In the genomic region with DNA sequence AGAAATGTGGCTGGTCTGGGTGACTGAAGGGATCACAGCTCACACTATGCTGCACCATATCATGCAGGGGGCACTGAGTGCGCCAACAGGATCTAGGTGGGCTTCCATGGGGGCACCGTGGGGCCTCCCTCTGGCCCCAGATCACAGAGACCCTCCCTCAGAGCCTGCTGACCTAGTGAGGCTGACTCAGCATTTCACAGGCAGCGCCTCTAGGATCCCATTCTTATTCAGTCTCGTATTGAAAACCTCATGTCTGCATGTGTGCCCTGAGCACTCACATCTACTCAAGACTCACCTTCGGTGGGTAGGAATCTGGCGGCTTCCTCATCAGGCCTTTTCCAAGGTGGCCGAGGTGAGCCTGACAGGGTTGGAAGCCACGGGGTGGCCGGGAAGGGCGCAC, we compare ENCODE assay signal across 28 cellular contexts.
DNase-seq lines count a peak whose midpoint lies in the region; ATAC-seq, FAIRE-seq and TF ChIP-seq lines count a peak whose summit lies in the region.
"Had no signal": no experiment of that assay in that cellular context is flagged by ENCODE, and none has a peak within 500 bp of the region (broad histone marks: within the 10 kb centered on the region; RNA-seq: fewer than 3 reads in every experiment).

No MANE protein-coding gene starts in this region.

- H3K27me3 ChIP-seq in IMR-90 (ENCODE audit: control insufficient read depth, insufficient read depth, low read length): no peaks in the 10 kb centered on the region
- H3K27me3 ChIP-seq in PC-9 (ENCODE audit: insufficient read depth, low read depth): no peaks in the 10 kb centered on the region
- H3K27me3 ChIP-seq: MG63 had no signal

- H3K4me3 Mint-ChIP-seq in activated B cell treated with CpG ODN at 0.5 μM for 24 hours (peak overlapping the region; percentile 46), naive B cell (peak overlapping the region in 1 of 8 donors; percentile 44)
- H3K4me3 Mint-ChIP-seq: CD8-positive, alpha-beta memory T cell had no signal

- H3K4me1 ChIP-seq in A549: peaks cover 12% of the 10 kb centered on the region
- H3K4me1 ChIP-seq in IMR-90 (ENCODE audit: control insufficient read depth, insufficient read depth, low read length): 0 out of 2 replicates have a peak, but pooled peaks cover 3% of the 10 kb centered on the region
- no peaks in the 10 kb centered on the region for H3K4me1 ChIP-seq in PC-9 (replicated peaks; ENCODE audit: insufficient read depth)

- POLR2A ChIA-PET in A549 (lab: Yijun Ruan, JAX): no interaction called here
- POLR2A ChIA-PET in IMR-90 (lab: Charles Lee; ENCODE audit: unreplicated experiment): no interaction called here
- POLR2A ChIA-PET in activated B cell treated with CpG ODN at 0.5 μM for 24 hours (lab: Charles Lee): interaction anchor here (0.7 to 1.1 kb wide), 2 partner anchors 21 to 63 kb away, joined by 6 to 10 read pairs; no protein-coding TSS in a partner anchor
- POLR2A ChIA-PET in PC-9 (lab: Charles Lee; ENCODE audit: unreplicated experiment): no interaction called here

- H2AFZ ChIP-seq in IMR-90 (replicated peaks; ENCODE audit: low read length, poor library complexity): no peak overlapping the region
- H2AFZ ChIP-seq in PC-9: no peak overlapping the region

- no peak overlapping the region for H3K9ac ChIP-seq in IMR-90 (ENCODE audit: low read depth, low read length)

- H3K9me2 ChIP-seq in PC-9 (ENCODE audit: insufficient read depth): no peaks in the 10 kb centered on the region

- no peak overlapping the region for H3K18ac ChIP-seq in IMR-90 (ENCODE audit: low read depth, low read length)

- H3K27ac ChIP-seq in A549 (0 out of 6 replicates have a peak overlapping the region, but pooled peaks of 1 of the 2 experiments have one; percentile 19), IMR-90 (ENCODE audit: insufficient read depth, low read length) (no peak overlapping the region), PC-9 (no peak overlapping the region)
- H3K27ac ChIP-seq: C4-2B, HL-60, RWPE1 had no signal

- CTCF ChIA-PET in A549 (lab: Yijun Ruan, JAX) (interaction anchor here (1.5 kb wide), 1 partner anchor 299 kb away, joined by 3 read pairs; no protein-coding TSS in a partner anchor), IMR-90 (lab: Yijun Ruan, JAX) (no interaction called here), activated B cell treated with CpG ODN at 0.5 μM for 24 hours (lab: Charles Lee) (interaction anchor here (0.9 to 1.0 kb wide), 2 partner anchors 53 to 60 kb away, joined by 3 to 4 read pairs; no protein-coding TSS in a partner anchor), PC-9 (lab: Charles Lee) (no interaction called here)

- no peak overlapping the region for H2BK5ac ChIP-seq in IMR-90 (ENCODE audit: low read depth, low read length, poor library complexity, severe bottlenecking)

- TF ChIP-seq POLR2A in A549 (IDR thresholded peaks at IDR 0.05; ENCODE audit: low read length) (no peak), IMR-90 (IDR thresholded peaks at IDR 0.05; ENCODE audit: low read depth, low read length) (no peak)

- H2AK5ac ChIP-seq in IMR-90 (ENCODE audit: low read depth, low read length): no peak overlapping the region

- no peak overlapping the region for H3K23ac ChIP-seq in IMR-90 (ENCODE audit: low read depth, low read length)

- H3K9me3 Mint-ChIP-seq in activated B cell treated with CpG ODN at 0.5 μM for 24 hours (peaks cover 6% of the 10 kb centered on the region), naive B cell (peaks cover 0 to 11% (median 5%) of the 10 kb centered on the region in 7 donors)

- peaks cover 14% of the 10 kb centered on the region for H3K9me3 ChIP-seq in A549
- peaks cover 4% of the 10 kb centered on the region for H3K9me3 ChIP-seq in IMR-90 (ENCODE audit: control insufficient read depth, insufficient read depth, low read length)
- peaks cover 7% of the 10 kb centered on the region; the same call in 1 of the 2 replicates for H3K9me3 ChIP-seq in PC-9 (ENCODE audit: insufficient read depth, low read depth)

- DNase-seq in A549 (ENCODE audit: low read depth in 1 of 2, low spot score in 1 of 2): no peak
- DNase-seq in IMR-90: no peak
- DNase-seq in activated B cell treated with CpG ODN at 0.5 μM for 24 hours: no peak
- DNase-seq in naive B cell: no peak
- no peak for DNase-seq in activated naive CD4-positive, alpha-beta T cell treated with anti-CD3 and anti-CD28 coated beads, Interleukin-2, amount 50 U/mL, for 16 hours
- DNase-seq in PC-9: no peak
- no peak for DNase-seq in nucleus accumbens (lab: John Stamatoyannopoulos, UW)
- DNase-seq: CD8-positive, alpha-beta memory T cell; DMS79 treated with DMSO at 0.1 percent for 48 hours; GF-D8; KG1; MG63; NCI-H1105 treated with DMSO at 0.1 percent for 48 hours; NCI-H146; NCI-H1930; NCI-H2107; NCI-H446; NCI-H524 treated with DMSO at 0.1 percent for 48 hours; NCI-H774; NK-92 treated with Interleukin-12 subunit alpha and Interleukin-12 subunit beta, amount 100 ng/mL, for 24 hours; SHP77 had no signal

- no peak overlapping the region for H4K5ac ChIP-seq in IMR-90 (ENCODE audit: low read depth, low read length)

- no peak overlapping the region for H2AK9ac ChIP-seq in IMR-90 (replicated peaks; ENCODE audit: low read depth, low read length, poor library complexity)

- H3F3A ChIP-seq in PC-9 (ENCODE audit: insufficient read depth, low read depth): no peaks in the 10 kb centered on the region

- TF ChIP-seq EP300 in A549 (IDR thresholded peaks at IDR 0.05): no peak

- TF ChIP-seq RAD21 in A549 (conservative IDR thresholded peaks at IDR 0.05 in 1 of 2, IDR thresholded peaks at IDR 0.05 in 1 of 2) (no peak), IMR-90 (IDR thresholded peaks at IDR 0.05; ENCODE audit: low read length) (no peak)

- H3K27me3 Mint-ChIP-seq in activated B cell treated with CpG ODN at 0.5 μM for 24 hours (no peaks in the 10 kb centered on the region), naive B cell (no peaks in the 10 kb centered on the region)

- H3K27ac Mint-ChIP-seq in activated B cell treated with CpG ODN at 0.5 μM for 24 hours (peak overlapping the region; percentile 100), naive B cell (peak overlapping the region in 5 of 6 donors; percentile 51 to 100 (median 94))

- BruUV-seq in IMR-90 (replicated peaks; lab: Mats Ljungman, UMichigan) (no TSS peak), PC-9 (replicated peaks; lab: Mats Ljungman, UMichigan) (no TSS peak)

- peaks cover 2% of the 10 kb centered on the region for H3K36me3 Mint-ChIP-seq in activated B cell treated with CpG ODN at 0.5 μM for 24 hours (ENCODE audit: low read depth)
- H3K36me3 Mint-ChIP-seq in naive B cell: no peaks in the 10 kb centered on the region

- no peaks in the 10 kb centered on the region for H3K79me1 ChIP-seq in IMR-90 (ENCODE audit: low read depth in 1 of 2, low read length in 2 of 2)

- H3K36me3 ChIP-seq in IMR-90 (ENCODE audit: control insufficient read depth, insufficient read depth, low read length) (no peaks in the 10 kb centered on the region), PC-9 (ENCODE audit: low read depth) (no peaks in the 10 kb centered on the region)

- H4K20me1 ChIP-seq in IMR-90 (ENCODE audit: insufficient read depth, low read length) (no peaks in the 10 kb centered on the region), PC-9 (ENCODE audit: insufficient read depth) (no peaks in the 10 kb centered on the region)

- no peak overlapping the region for H3K4me3 ChIP-seq in A549
- no peak overlapping the region for H3K4me3 ChIP-seq in IMR-90 (ENCODE audit: insufficient read depth, low read depth, low read length)
- no peak overlapping the region for H3K4me3 ChIP-seq in PC-9
- H3K4me3 ChIP-seq: MG63 had no signal

- no peak overlapping the region for H3K56ac ChIP-seq in IMR-90 (ENCODE audit: extremely low read depth, insufficient read depth, low read length)

- H2BK20ac ChIP-seq in IMR-90 (ENCODE audit: low read depth, low read length): no peak overlapping the region

- dilution Hi-C loops in IMR-90 (cut with HindIII; ENCODE audit: low sequenced_read_pairs, unreplicated experiment): no loop called here

- FAIRE-seq in A549 (lab: Jason Lieb, UNC): no peak
- FAIRE-seq: GM12891 had no signal

- H3K14ac ChIP-seq in IMR-90 (replicated peaks; ENCODE audit: low read depth, low read length): no peak overlapping the region

- in situ Hi-C loops in IMR-90 (cut with MboI; ENCODE audit: low sequenced_read_pairs): no loop called here

- H3K4me1 Mint-ChIP-seq in activated B cell treated with CpG ODN at 0.5 μM for 24 hours: peaks cover 74% of the 10 kb centered on the region
- peaks cover 41 to 71% (median 49%) of the 10 kb centered on the region in 3 donors for H3K4me1 Mint-ChIP-seq in naive B cell

- ATAC-seq in A549: no peak
- ATAC-seq in IMR-90 (ENCODE audit: low read depth): no peak
- ATAC-seq in activated B cell treated with CpG ODN at 0.5 μM for 24 hours (ENCODE audit: low read depth): no peak
- no peak for ATAC-seq in naive B cell (ENCODE audit: low read depth in 2 of 2)
- ATAC-seq in HG02588 (IDR thresholded peaks at IDR 0.05; ENCODE audit: unreplicated experiment): no peak
- ATAC-seq: HCT116, Panc1 had no signal

- H4K91ac ChIP-seq in IMR-90 (ENCODE audit: insufficient read depth, low read depth, low read length): no peak overlapping the region

- no peak overlapping the region for H2BK120ac ChIP-seq in IMR-90 (ENCODE audit: low read depth, low read length)

- WGBS in A549 (ENCODE audit: missing lambda C conversion rate): 69% methylated on average over 10 of the region's 10 CpGs
- 92% methylated on average over 2 of the region's 10 CpGs; no CpG with 5 or more reads in 1 of the 2 experiments for WGBS in IMR-90 (ENCODE audit: extremely low coverage in 2 of 2, insufficient read length in 1 of 2), 2 experiments

- intact Hi-C loops in IMR-90 (cut with micrococcal nuclease) (no loop called here), activated B cell treated with CpG ODN at 0.5 μM for 24 hours (cut with micrococcal nuclease) (no loop called here), PC-9 (cut with micrococcal nuclease; ENCODE audit: unreplicated experiment) (no loop called here)

- H3K4me2 ChIP-seq in A549 (no peak overlapping the region), IMR-90 (ENCODE audit: low read depth, low read length) (no peak overlapping the region), PC-9 (no peak overlapping the region)

- H3K79me2 ChIP-seq in PC-9 (ENCODE audit: low read depth): no peaks in the 10 kb centered on the region

- no peaks in the 10 kb centered on the region for H3K9me1 ChIP-seq in IMR-90 (ENCODE audit: insufficient read depth, low read length)

- TF ChIP-seq CTCF in A549 (IDR thresholded peaks at IDR 0.05) (no peak), IMR-90 (conservative IDR thresholded peaks at IDR 0.05; ENCODE audit: low read depth, low read length) (no peak), activated B cell treated with CpG ODN at 0.5 μM for 24 hours (IDR thresholded peaks at IDR 0.05) (no peak), PC-9 (conservative IDR thresholded peaks at IDR 0.05) (no peak)

- H4K8ac ChIP-seq in IMR-90 (ENCODE audit: low read depth in 2 of 2, low read length in 2 of 2): no peak overlapping the region

- H3K4ac ChIP-seq in IMR-90 (ENCODE audit: low read depth, low read length): no peak overlapping the region

- no peak overlapping the region for H2BK15ac ChIP-seq in IMR-90 (ENCODE audit: low read depth, low read length)

TF ChIP-seq in A549, 52 proteins besides CTCF, POLR2A, EP300 and RAD21 (continues in another document):
- no peak for TF ChIP-seq CHD2 (IDR thresholded peaks at IDR 0.05; ENCODE audit: low read length, partially characterized antibody)

TF ChIP-seq in IMR-90, 13 proteins besides CTCF, POLR2A, EP300 and RAD21:
- no peak for TF ChIP-seq NFE2L2 (IDR thresholded peaks at IDR 0.05; ENCODE audit: low read depth, low read length)
- TF ChIP-seq MAFK (IDR thresholded peaks at IDR 0.05; ENCODE audit: low read depth, low read length): peak; percentile 67

Comparison
In these comparisons a context has a peak if more than half of its experiments do, and no peak if none do; other contexts are left out.
1. CTCF ChIA-PET loops: an anchor here in A549 (1.5 kb wide) and activated B cell treated with CpG ODN at 0.5 μM for 24 hours (0.9 to 1.0 kb wide); none called in IMR-90 and PC-9.